8 cellular contexts compared by ENCODE assay signal in the genomic region with DNA sequence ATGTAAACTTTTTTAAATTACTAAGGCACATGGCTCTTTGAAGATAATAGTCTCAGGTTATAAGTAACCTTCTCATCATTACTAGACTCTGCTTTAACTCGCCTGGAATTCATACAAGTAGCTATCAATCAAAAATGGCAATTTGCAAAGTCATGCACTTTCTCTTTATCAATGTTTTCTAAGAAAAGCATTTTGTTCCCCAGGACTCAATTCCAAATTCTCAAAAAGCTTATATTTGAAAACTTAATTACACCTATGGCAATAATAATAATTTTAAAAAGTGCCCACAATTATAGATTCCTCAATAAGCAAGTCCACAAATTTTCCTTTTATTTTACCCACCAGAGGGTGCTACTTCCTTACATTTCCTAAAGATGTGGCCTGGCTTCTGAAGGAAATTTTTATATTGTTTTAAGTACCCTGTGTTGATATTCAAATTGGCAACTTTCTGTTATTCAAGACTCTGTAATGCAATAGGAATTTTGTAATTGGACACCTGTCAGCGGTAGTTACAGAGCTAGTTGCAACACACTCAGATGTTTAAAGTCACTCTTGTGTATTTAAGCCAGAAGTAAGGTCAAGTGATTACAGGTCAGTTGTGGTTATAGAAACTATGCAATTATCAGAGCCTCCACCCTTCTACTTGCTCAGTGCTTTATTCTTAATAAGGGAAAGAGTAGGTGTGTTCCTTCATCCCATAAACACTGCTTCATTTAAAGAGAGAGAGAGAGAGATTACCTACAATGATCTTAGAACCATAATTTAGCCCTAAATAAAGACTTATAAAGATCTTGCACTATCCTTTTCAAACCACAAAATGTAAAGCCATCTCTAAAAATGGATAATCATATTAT. TPM values are rescaled to one million over a fixed set of nuclear protein-coding genes. Genes with fewer than 3 reads are reported as not detected.
DNase-seq lines count a peak whose midpoint lies in the region; ATAC-seq, FAIRE-seq and TF ChIP-seq lines count a peak whose summit lies in the region.

No MANE protein-coding gene starts in this region.

- H3K36me3 ChIP-seq in heart right ventricle (no peaks in the 10 kb centered on the region), gastrocnemius medialis (no peaks in the 10 kb centered on the region)

- TF ChIP-seq POLR2A in gastrocnemius medialis (IDR thresholded peaks at IDR 0.05): no peak

- H3K4me3 ChIP-seq in heart right ventricle (no peak overlapping the region), gastrocnemius medialis (peak overlapping the region in 1 of 4 donors; percentile 28)

- FAIRE-seq in TTC549 (lab: Jason Lieb, UNC): peak; percentile 68

- 48 to 52% methylated on average over 2 of the region's 2 CpGs for WGBS in heart right ventricle, 2 donors

- H3K27me3 ChIP-seq in heart right ventricle (no peaks in the 10 kb centered on the region), gastrocnemius medialis (no peaks in the 10 kb centered on the region)

- H3K27ac ChIP-seq in heart right ventricle (no peak overlapping the region), gastrocnemius medialis (peak overlapping the region; percentile 44 to 83 (median 62))

- DNase-seq in ACHN (peak; percentile 70), NCI-H1436 (lab: John Stamatoyannopoulos, UW) (peak; percentile 23), heart right ventricle (no peak), gastrocnemius medialis (no peak), NK-92 (lab: John Stamatoyannopoulos, UW; ENCODE audit: unreplicated experiment) (no peak)

- no peaks in the 10 kb centered on the region for H3K9me3 ChIP-seq in heart right ventricle
- no peaks in the 10 kb centered on the region for H3K9me3 ChIP-seq in gastrocnemius medialis

- in situ Hi-C loops in ACHN (cut with HindIII; ENCODE audit: low pct_ligation_motif_present, low pct_unique_long_range_greater_than_20kb, low sequenced_read_pairs) (no loop called here), gastrocnemius medialis (cut with MboI; ENCODE audit: low sequenced_read_pairs in 4 of 4) (loop anchor here in 2 of 4 donors (5.0 to 10.0 kb wide), 2 partner anchors 64 to 77 kb away; no protein-coding TSS in a partner anchor)

- H3K4me1 ChIP-seq in heart right ventricle (peaks cover 0 to 4% (median 0%) of the 10 kb centered on the region in 9 donors), gastrocnemius medialis (peaks cover 0 to 15% of the 10 kb centered on the region in 2 donors)

- intact Hi-C loops in heart right ventricle (cut with DNase I) (loop anchor here in 7 of 10 donors (1.0 to 5.0 kb wide), 6 partner anchors 64 to 69 kb away; no protein-coding TSS in a partner anchor), gastrocnemius medialis (cut with DNase I; ENCODE audit: low total_unique reads) (loop anchor here (2.0 to 5.0 kb wide), 3 partner anchors 67 to 119 kb away; no protein-coding TSS in a partner anchor)

- ATAC-seq in GM18517 (IDR thresholded peaks at IDR 0.05; ENCODE audit: unreplicated experiment) (peak; percentile 56), heart right ventricle (peak in 7 of 8 donors; percentile 41 to 71 (median 55)), gastrocnemius medialis (peak; percentile 93 to 96), HG03108 (IDR thresholded peaks at IDR 0.05; ENCODE audit: unreplicated experiment) (no peak)

- peak; percentile 20 to 75 (median 63) for TF ChIP-seq CTCF in heart right ventricle (IDR thresholded peaks at IDR 0.05)
- TF ChIP-seq CTCF in gastrocnemius medialis (IDR thresholded peaks at IDR 0.05 in 4 of 5, conservative IDR thresholded peaks at IDR 0.05 in 1 of 5): peak in 4 of 5 experiments; percentile 46 to 84 (median 66)

RNA-seq across cellular contexts. Expression of gene HYAL4, which starts 47.1 kb away (rescaled TPM):
- total RNA-seq in heart right ventricle (under 1 TPM in 3 of 10 donors, not detected in 7; 0.34 to 0.88 (median 0.38) TPM), gastrocnemius medialis (10 to 100 TPM in 1 of 4 donors, 1 to 10 TPM in 2, under 1 TPM in 1; 0.73 to 11.0 (median 5.7) TPM)
- polyA plus RNA-seq in heart right ventricle: under 1 TPM in 1 of 2 donors, not detected in 1; 0.03 TPM

RNA-seq across cellular contexts. Expression of gene WASL, which starts 49.1 kb away (rescaled TPM):
- total RNA-seq in heart right ventricle: 10 to 100 TPM; 21.6 to 30.0 (median 25.2) TPM
- polyA plus RNA-seq in heart right ventricle: 10 to 100 TPM; 10.7 to 15.0 TPM
- 10 to 100 TPM; 29.0 to 40.4 (median 33.0) TPM for total RNA-seq in gastrocnemius medialis

Comparison
In these comparisons a context has a peak if more than half of its experiments do, and no peak if none do; other contexts are left out.
1. DNase-seq: peak in ACHN (single experiment) and NCI-H1436 (single experiment); none in heart right ventricle (0 of 2), gastrocnemius medialis (0 of 2) and NK-92 (single experiment).
2. H3K27ac ChIP-seq: peak in gastrocnemius medialis (4 of 4); none in heart right ventricle (0 of 10).